Comparison of ENCODE assay signal across 15 cellular contexts in genomic region chr17:57399690-57400089, GRCh38.
DNase-seq lines count a peak whose midpoint lies in the region; ATAC-seq, FAIRE-seq and TF ChIP-seq lines count a peak whose summit lies in the region.
"Had no signal": no experiment of that assay in that cellular context is flagged by ENCODE, and none has a peak within 500 bp of the region (broad histone marks: within the 10 kb centered on the region; RNA-seq: fewer than 3 reads in every experiment).

No MANE protein-coding gene starts in this region.

- TF ChIP-seq EP300 in SK-N-SH (IDR thresholded peaks at IDR 0.05; ENCODE audit: borderline replicate concordance in 1 of 2, low read depth in 1 of 2, low read length in 1 of 2) = no peak

- 91% methylated on average over 7 of the region's 7 CpGs for WGBS in SK-N-SH (ENCODE audit: low lambda C conversion rate)

- CTCF ChIA-PET in OCI-LY7 (lab: Charles Lee; ENCODE audit: unreplicated experiment) = no interaction called here
- CTCF ChIA-PET in SK-N-SH (lab: Yijun Ruan, JAX) = interaction anchor here (2.0 kb wide), 1 partner anchor 9 kb away, joined by 5 read pairs; no protein-coding TSS in a partner anchor

- POLR2A ChIA-PET in OCI-LY7 (lab: Charles Lee) = interaction anchor here (1.1 to 1.6 kb wide), 3 partner anchors 12 to 141 kb away, joined by 3 to 7 read pairs (median 5); no protein-coding TSS in a partner anchor
- POLR2A ChIA-PET in SK-N-SH (lab: Yijun Ruan, JAX) = no interaction called here

- DNase-seq in natural killer cell treated with Interleukin-12 subunit alpha and Interleukin-12 subunit beta and Interleukin-15 and Interleukin-18, amount 100 ng/mL, for 72 hours (ENCODE audit: low spot score) = no peak
- DNase-seq in natural killer cell (no peak), OCI-LY7 (ENCODE audit: low spot score) (peak; percentile 52), SK-N-SH (no peak), H54 (ENCODE audit: insufficient read length, low spot score) (no peak)
- no peak for DNase-seq in T-helper 2 cell treated with Interferon-gamma antibody and Interleukin-4, amounts not matched to agents 5 μg/mL and 100 μg/mL, for 36 hours (ENCODE audit: low spot score)
- DNase-seq: 8988T; CD4-positive, CD25-positive, alpha-beta regulatory T cell; DMS53; H9 had no signal

- H3K27ac Mint-ChIP-seq in natural killer cell treated with Interleukin-12 subunit alpha and Interleukin-12 subunit beta and Interleukin-15 and Interleukin-18, amount 100 ng/mL, for 72 hours = no peak overlapping the region
- no peak overlapping the region for H3K27ac Mint-ChIP-seq in natural killer cell
- H3K27ac Mint-ChIP-seq in T-helper 2 cell treated with Interferon-gamma antibody and Interleukin-4, amounts not matched to agents 5 μg/mL and 100 μg/mL, for 36 hours = no peak overlapping the region
- H3K27ac Mint-ChIP-seq: GM23338 had no signal

- H3F3A ChIP-seq in SK-N-SH (replicated peaks; ENCODE audit: insufficient read depth) = no peaks in the 10 kb centered on the region

- H3K9me2 ChIP-seq in OCI-LY7 (ENCODE audit: insufficient read depth, low read length) (no peaks in the 10 kb centered on the region), SK-N-SH (no peaks in the 10 kb centered on the region)

- no peak overlapping the region for H3K4me3 ChIP-seq in OCI-LY7 (ENCODE audit: low read depth, low read length, poor library complexity, severe bottlenecking)
- H3K4me3 ChIP-seq in SK-N-SH (ENCODE audit: low read depth in 2 of 2, low read length in 1 of 2) = no peak overlapping the region
- H3K4me3 ChIP-seq: BLaER1 treated with 17β-estradiol and CSF1 and Interleukin-3, amounts not matched to agents 10 nM and 100 nM; GM23338; K562 had no signal

- TF ChIP-seq CTCF in natural killer cell (IDR thresholded peaks at IDR 0.05) = no peak
- peak; percentile 52 for TF ChIP-seq CTCF in OCI-LY7 (conservative IDR thresholded peaks at IDR 0.05; ENCODE audit: low read length)
- TF ChIP-seq CTCF in SK-N-SH (IDR thresholded peaks at IDR 0.05) = no peak

- intact Hi-C loops in natural killer cell (cut with micrococcal nuclease) (no loop called here), OCI-LY7 (cut with micrococcal nuclease; ENCODE audit: unreplicated experiment) (loop anchor here (5.0 kb wide), 4 partner anchors 42 to 267 kb away; partner anchors contain the start of gene MSI2)

- H3K27me3 ChIP-seq in SK-N-SH (ENCODE audit: insufficient read depth) = no peaks in the 10 kb centered on the region
- H3K27me3 ChIP-seq: BLaER1 treated with 17β-estradiol and CSF1 and Interleukin-3, amounts not matched to agents 10 nM and 100 nM had no signal

- no peak for FAIRE-seq in H54 (lab: Jason Lieb, UNC)
- FAIRE-seq: K562 had no signal

- H3K79me2 ChIP-seq in OCI-LY7 (ENCODE audit: insufficient read depth, low read depth, low read length) = no peaks in the 10 kb centered on the region; the same call in 1 of the 2 replicates
- no peaks in the 10 kb centered on the region for H3K79me2 ChIP-seq in SK-N-SH (ENCODE audit: insufficient read depth)

- H2AFZ ChIP-seq in OCI-LY7 (ENCODE audit: low read length) (no peak overlapping the region), SK-N-SH (ENCODE audit: low read depth) (no peak overlapping the region)
- H2AFZ ChIP-seq: GM23338 had no signal

- H3K4me1 ChIP-seq in OCI-LY7 (ENCODE audit: insufficient read depth, low read length, poor library complexity, severe bottlenecking) (peaks cover 53% of the 10 kb centered on the region), SK-N-SH (ENCODE audit: control insufficient read depth in 1 of 2, insufficient read depth in 2 of 2, low read depth in 1 of 2, low read length in 1 of 2) (peaks cover 5 to 60% of the 10 kb centered on the region in 2 experiments; a peak in 2 of 4 replicates)

- H3K4me2 ChIP-seq in OCI-LY7 (ENCODE audit: low read length) (peak overlapping the region; percentile 19; the same call in 1 of the 2 replicates), SK-N-SH (no peak overlapping the region)
- H3K4me2 ChIP-seq: BLaER1 treated with 17β-estradiol and CSF1 and Interleukin-3, amounts not matched to agents 10 nM and 100 nM; GM23338 had no signal

- peaks cover 71% of the 10 kb centered on the region for H3K36me3 ChIP-seq in KOPT-K1 (ENCODE audit: insufficient read depth, low read length)
- H3K36me3 ChIP-seq in OCI-LY7 (ENCODE audit: insufficient read depth, low read length) = peaks cover 35% of the 10 kb centered on the region
- H3K36me3 ChIP-seq in SK-N-SH (replicated peaks in 1 of 2; ENCODE audit: control insufficient read depth in 1 of 2, insufficient read depth in 2 of 2, low read length in 1 of 2) = peaks cover 0 to 15% of the 10 kb centered on the region in 2 experiments

- H3K4me3 Mint-ChIP-seq in natural killer cell treated with Interleukin-12 subunit alpha and Interleukin-12 subunit beta and Interleukin-15 and Interleukin-18, amount 100 ng/mL, for 72 hours = no peak overlapping the region
- H3K4me3 Mint-ChIP-seq in natural killer cell = no peak overlapping the region
- H3K4me3 Mint-ChIP-seq in T-helper 2 cell treated with Interferon-gamma antibody and Interleukin-4, amounts not matched to agents 5 μg/mL and 100 μg/mL, for 36 hours = no peak overlapping the region
- H3K4me3 Mint-ChIP-seq: CD4-positive, CD25-positive, alpha-beta regulatory T cell; GM23338; H9 had no signal

- no peak for TF ChIP-seq POLR2A in H54 (IDR thresholded peaks at IDR 0.05; ENCODE audit: low read depth, low read length)

- peak; percentile 22 to 43 for ATAC-seq in natural killer cell treated with Interleukin-12 subunit alpha and Interleukin-12 subunit beta and Interleukin-15 and Interleukin-18, amount 100 ng/mL, for 72 hours
- ATAC-seq in natural killer cell (no peak), HG02981 (IDR thresholded peaks at IDR 0.05; ENCODE audit: unreplicated experiment) (no peak)
- ATAC-seq: GM23338, K562 had no signal

- no TSS peak for BruUV-seq in OCI-LY7 (replicated peaks; lab: Mats Ljungman, UMichigan)

- H3K27ac ChIP-seq in KOPT-K1 (ENCODE audit: low read depth, low read length, poor library complexity, severe bottlenecking) (peak overlapping the region; percentile 97), OCI-LY7 (ENCODE audit: low read depth, low read length, poor library complexity, severe bottlenecking) (no peak overlapping the region), SK-N-SH (ENCODE audit: low read depth in 2 of 2, low read length in 1 of 2) (peak overlapping the region in 1 of 2 experiments; percentile 11; a peak in 1 of 4 replicates)
- H3K27ac ChIP-seq: BLaER1 treated with 17β-estradiol and CSF1 and Interleukin-3, amounts not matched to agents 10 nM and 100 nM had no signal

- peaks cover 8 to 14% of the 10 kb centered on the region in 2 donors for H3K4me1 Mint-ChIP-seq in natural killer cell treated with Interleukin-12 subunit alpha and Interleukin-12 subunit beta and Interleukin-15 and Interleukin-18, amount 100 ng/mL, for 72 hours (ENCODE audit: low read depth in 2 of 2)
- peaks cover 19 to 22% of the 10 kb centered on the region in 2 donors for H3K4me1 Mint-ChIP-seq in natural killer cell
- peaks cover 8% of the 10 kb centered on the region for H3K4me1 Mint-ChIP-seq in T-helper 2 cell treated with Interferon-gamma antibody and Interleukin-4, amounts not matched to agents 5 μg/mL and 100 μg/mL, for 36 hours (ENCODE audit: low read depth)

- H3K9me3 Mint-ChIP-seq in natural killer cell treated with Interleukin-12 subunit alpha and Interleukin-12 subunit beta and Interleukin-15 and Interleukin-18, amount 100 ng/mL, for 72 hours = no peaks in the 10 kb centered on the region
- H3K9me3 Mint-ChIP-seq in natural killer cell = no peaks in the 10 kb centered on the region
- no peaks in the 10 kb centered on the region for H3K9me3 Mint-ChIP-seq in T-helper 2 cell treated with Interferon-gamma antibody and Interleukin-4, amounts not matched to agents 5 μg/mL and 100 μg/mL, for 36 hours
- H3K9me3 Mint-ChIP-seq: H9 had no signal

- no peaks in the 10 kb centered on the region for H4K20me1 ChIP-seq in OCI-LY7 (ENCODE audit: insufficient read depth, low read length)
- no peaks in the 10 kb centered on the region for H4K20me1 ChIP-seq in SK-N-SH (ENCODE audit: insufficient read depth)

- H3K9me3 ChIP-seq in KOPT-K1 (ENCODE audit: insufficient read depth, low read length, poor library complexity, severe bottlenecking) (no peaks in the 10 kb centered on the region), OCI-LY7 (ENCODE audit: low read length) (no peaks in the 10 kb centered on the region), SK-N-SH (no peaks in the 10 kb centered on the region)

- peaks cover 7% of the 10 kb centered on the region for H3K36me3 Mint-ChIP-seq in natural killer cell treated with Interleukin-12 subunit alpha and Interleukin-12 subunit beta and Interleukin-15 and Interleukin-18, amount 100 ng/mL, for 72 hours
- no peaks in the 10 kb centered on the region for H3K36me3 Mint-ChIP-seq in natural killer cell
- H3K36me3 Mint-ChIP-seq in T-helper 2 cell treated with Interferon-gamma antibody and Interleukin-4, amounts not matched to agents 5 μg/mL and 100 μg/mL, for 36 hours (ENCODE audit: low read depth) = peaks cover 19% of the 10 kb centered on the region

- no peak for TF ChIP-seq RAD21 in SK-N-SH (IDR thresholded peaks at IDR 0.05; ENCODE audit: low read length)

- no peak overlapping the region for H3K9ac ChIP-seq in SK-N-SH
- H3K9ac ChIP-seq: BLaER1 treated with 17β-estradiol and CSF1 and Interleukin-3, amounts not matched to agents 10 nM and 100 nM had no signal

- H3K27me3 Mint-ChIP-seq in natural killer cell treated with Interleukin-12 subunit alpha and Interleukin-12 subunit beta and Interleukin-15 and Interleukin-18, amount 100 ng/mL, for 72 hours = no peaks in the 10 kb centered on the region
- H3K27me3 Mint-ChIP-seq in natural killer cell (ENCODE audit: low read depth in 2 of 2) = no peaks in the 10 kb centered on the region
- no peaks in the 10 kb centered on the region for H3K27me3 Mint-ChIP-seq in T-helper 2 cell treated with Interferon-gamma antibody and Interleukin-4, amounts not matched to agents 5 μg/mL and 100 μg/mL, for 36 hours (ENCODE audit: low read depth)
- H3K27me3 Mint-ChIP-seq: CD4-positive, CD25-positive, alpha-beta regulatory T cell had no signal

TF ChIP-seq in SK-N-SH, 30 proteins besides CTCF, POLR2A, EP300 and RAD21 (continues in another document):
- TF ChIP-seq RXRA (IDR thresholded peaks at IDR 0.05; ENCODE audit: borderline replicate concordance, low read depth) = no peak
- no peak for TF ChIP-seq SIN3A (IDR thresholded peaks at IDR 0.05; ENCODE audit: borderline replicate concordance, low read depth, low read length)
- TF ChIP-seq GATA2 (CRISPR knock-in tag; IDR thresholded peaks at IDR 0.05) = no peak
- TF ChIP-seq JUND (IDR thresholded peaks at IDR 0.05) = no peak
- TF ChIP-seq USF1 (IDR thresholded peaks at IDR 0.05; ENCODE audit: borderline replicate concordance, low read depth) = no peak

Comparison
In these comparisons a context has a peak if more than half of its experiments do, and no peak if none do; other contexts are left out.
1. ATAC-seq: peak in natural killer cell treated with Interleukin-12 subunit alpha and Interleukin-12 subunit beta and Interleukin-15 and Interleukin-18, amount 100 ng/mL, for 72 hours (2 of 2); none in natural killer cell (0 of 3) and HG02981 (single experiment).